In the genomic region with DNA sequence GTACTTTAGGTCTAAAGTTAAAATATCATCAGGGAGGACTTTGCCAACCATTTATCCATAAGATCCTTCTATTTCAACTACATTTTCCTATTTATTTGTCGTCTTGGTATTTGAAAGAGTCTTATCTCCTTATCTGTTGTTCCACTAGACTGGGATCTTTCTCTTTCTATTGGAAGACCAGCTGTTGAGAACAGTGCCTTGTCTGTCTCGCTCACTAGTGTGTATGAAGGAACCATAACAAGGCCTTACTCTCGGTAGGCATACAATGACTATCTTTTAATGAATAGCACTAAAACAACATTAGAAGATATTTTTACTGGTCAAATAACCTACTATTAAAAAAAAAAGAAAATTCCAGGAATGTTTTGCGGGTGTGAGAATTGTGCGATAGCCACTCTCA, we compare ENCODE assay signal across 13 cellular contexts.
"Had no signal": no experiment of that assay in that cellular context is flagged by ENCODE, and none has a peak within 500 bp of the region (broad histone marks: within the 10 kb centered on the region; RNA-seq: fewer than 3 reads in every experiment).

No MANE protein-coding gene starts in this region.

- H3K4me3 Mint-ChIP-seq: activated CD4-positive, alpha-beta T cell treated with anti-CD3 and anti-CD28 coated beads, Interleukin-2, amount 10 ng/mL, durations not matched to agents 7 days and 5 days; activated naive CD8-positive, alpha-beta T cell treated with anti-CD3 and anti-CD28 coated beads, Interleukin-2, amount 10 ng/mL, durations not matched to agents 7 days and 5 days; nephron; stimulated activated effector memory CD8-positive, alpha-beta T cell treated with anti-CD3 and anti-CD28 coated beads, Interleukin-12 subunit alpha, Interleukin-12 subunit beta, amount 100 ng/mL, for 72 hours had no signal

- H3K27ac Mint-ChIP-seq: activated CD4-positive, alpha-beta T cell treated with anti-CD3 and anti-CD28 coated beads, Interleukin-2, amount 10 ng/mL, durations not matched to agents 7 days and 5 days; activated naive CD8-positive, alpha-beta T cell treated with anti-CD3 and anti-CD28 coated beads, Interleukin-2, amount 10 ng/mL, durations not matched to agents 7 days and 5 days; nephron; stimulated activated effector memory CD8-positive, alpha-beta T cell treated with anti-CD3 and anti-CD28 coated beads, Interleukin-12 subunit alpha, Interleukin-12 subunit beta, amount 100 ng/mL, for 72 hours had no signal

- H3K27me3 ChIP-seq: ovary, thyroid gland, uterus had no signal

- DNase-seq: activated CD4-positive, alpha-beta T cell treated with anti-CD3 and anti-CD28 coated beads, Interleukin-2, amount 10 ng/mL, durations not matched to agents 7 days and 5 days; activated CD8-positive, alpha-beta memory T cell treated with anti-CD3 and anti-CD28 coated beads, Interleukin-2, amount 50 U/mL, for 48 hours; activated naive CD8-positive, alpha-beta T cell treated with anti-CD3 and anti-CD28 coated beads, Interleukin-2, amount 10 ng/mL, durations not matched to agents 7 days and 5 days; dermis blood vessel endothelial cell; erythroblast; kidney; left ventricle myocardium superior; mesenchymal stem cell; ovary; thyroid gland; uterus had no signal

- H3K36me3 Mint-ChIP-seq: activated naive CD8-positive, alpha-beta T cell treated with anti-CD3 and anti-CD28 coated beads, Interleukin-2, amount 10 ng/mL, durations not matched to agents 7 days and 5 days; stimulated activated effector memory CD8-positive, alpha-beta T cell treated with anti-CD3 and anti-CD28 coated beads, Interleukin-12 subunit alpha, Interleukin-12 subunit beta, amount 100 ng/mL, for 72 hours had no signal

- H3K9me3 Mint-ChIP-seq: activated CD4-positive, alpha-beta T cell treated with anti-CD3 and anti-CD28 coated beads, Interleukin-2, amount 10 ng/mL, durations not matched to agents 7 days and 5 days; activated naive CD8-positive, alpha-beta T cell treated with anti-CD3 and anti-CD28 coated beads, Interleukin-2, amount 10 ng/mL, durations not matched to agents 7 days and 5 days had no signal

- H3K27ac ChIP-seq: ovary, thyroid gland, uterus had no signal

- FAIRE-seq: kidney had no signal

- H3K36me3 ChIP-seq: ovary, thyroid gland, uterus had no signal

- H3K4me3 ChIP-seq: ovary, thyroid gland, uterus had no signal

- H3K27me3 Mint-ChIP-seq: activated CD4-positive, alpha-beta T cell treated with anti-CD3 and anti-CD28 coated beads, Interleukin-2, amount 10 ng/mL, durations not matched to agents 7 days and 5 days; activated naive CD8-positive, alpha-beta T cell treated with anti-CD3 and anti-CD28 coated beads, Interleukin-2, amount 10 ng/mL, durations not matched to agents 7 days and 5 days had no signal

- H3K9me3 ChIP-seq: ovary, thyroid gland, uterus had no signal

- H3K4me1 Mint-ChIP-seq: activated CD4-positive, alpha-beta T cell treated with anti-CD3 and anti-CD28 coated beads, Interleukin-2, amount 10 ng/mL, durations not matched to agents 7 days and 5 days; activated naive CD8-positive, alpha-beta T cell treated with anti-CD3 and anti-CD28 coated beads, Interleukin-2, amount 10 ng/mL, durations not matched to agents 7 days and 5 days; stimulated activated effector memory CD8-positive, alpha-beta T cell treated with anti-CD3 and anti-CD28 coated beads, Interleukin-12 subunit alpha, Interleukin-12 subunit beta, amount 100 ng/mL, for 72 hours had no signal

- H3K4me1 ChIP-seq: uterus had no signal

- ATAC-seq: left ventricle myocardium superior; stimulated activated effector memory CD8-positive, alpha-beta T cell treated with anti-CD3 and anti-CD28 coated beads, Interleukin-12 subunit alpha, Interleukin-12 subunit beta, amount 100 ng/mL, for 72 hours had no signal
